ENCODE assay signal across 8 cellular contexts in genomic region chr2:32946314-32947075, GRCh38. TPM values are rescaled to one million over a fixed set of nuclear protein-coding genes. Genes with fewer than 3 reads are reported as not detected.
DNase-seq lines count a peak whose midpoint lies in the region; ATAC-seq and TF ChIP-seq lines count a peak whose summit lies in the region.

LTBP1 (plus strand) TSS chr2:32946953; CDS start chr2:32947325, 372 bp downstream.

- WGBS in neuronal stem cell (ENCODE audit: extremely low coverage in 2 of 2, insufficient read length in 2 of 2, insufficient replicate concordance in 1 of 2), 2 donors: no CpG with 5 or more reads among the region's 68 CpGs

- peak; percentile 20 for DNase-seq in CMK (ENCODE audit: low read depth)
- peak; percentile 53 for DNase-seq in Panc1 (ENCODE audit: low read depth, low spot score)
- peak; percentile 15 for DNase-seq in activated gamma-delta T cell treated with Interleukin-2 at 50 U/mL for 16 hours
- DNase-seq in germinal center (ENCODE audit: low spot score): peak; percentile 87
- peak; percentile 61 for DNase-seq in neuronal stem cell (ENCODE audit: low spot score)
- no peak for DNase-seq in thoracic aorta (ENCODE audit: low spot score)

- H3K4me2 ChIP-seq in neuronal stem cell (ENCODE audit: insufficient read depth, low read length, poor library complexity, severe bottlenecking): peak within 1 kb of the TSS; percentile 95

- H2AK5ac ChIP-seq in neuronal stem cell (ENCODE audit: low read depth, low read length): peak within 1 kb of the TSS; percentile 56

- no peak within 1 kb of the TSS for H3K4ac ChIP-seq in neuronal stem cell (ENCODE audit: low read length)

- CTCF ChIA-PET in Panc1 (lab: Charles Lee): no interaction called here

- in situ Hi-C loops in Panc1 (cut with HindIII; ENCODE audit: low pct_unique_long_range_greater_than_20kb, low sequenced_read_pairs): loop anchor here (10.0 kb wide), 1 partner anchor 428 kb away; no protein-coding TSS in a partner anchor

- peak within 1 kb of the TSS; percentile 92 for H3K9ac ChIP-seq in neuronal stem cell (ENCODE audit: low read depth, low read length, poor library complexity)

- peak within 1 kb of the TSS; percentile 60 to 70 for H3K4me3 ChIP-seq in Panc1 (ENCODE audit: low read depth in 2 of 2, low read length in 2 of 2)
- H3K4me3 ChIP-seq in neuronal stem cell (ENCODE audit: low read length in 2 of 2): peak within 1 kb of the TSS; percentile 68 to 95
- H3K4me3 ChIP-seq in thoracic aorta: peak within 1 kb of the TSS; percentile 93

- no peaks in the 10 kb centered on the region for H3K79me1 ChIP-seq in neuronal stem cell (ENCODE audit: low read depth, low read length)

- no peak within 1 kb of the TSS for H2BK15ac ChIP-seq in neuronal stem cell (ENCODE audit: low read length)

- intact Hi-C loops in Panc1 (cut with micrococcal nuclease; ENCODE audit: unreplicated experiment): loop anchor here (1.0 to 10.0 kb wide), 2 partner anchors 174 to 428 kb away; no protein-coding TSS in a partner anchor

- POLR2A ChIA-PET in Panc1 (lab: Charles Lee): no interaction called here

- no peak within 1 kb of the TSS for H4K8ac ChIP-seq in neuronal stem cell (ENCODE audit: low read depth, low read length)

- no peak within 1 kb of the TSS for H4K91ac ChIP-seq in neuronal stem cell (ENCODE audit: low read depth, low read length, poor library complexity)

- ATAC-seq in GM19397 (IDR thresholded peaks at IDR 0.05; ENCODE audit: unreplicated experiment) (peak; percentile 70), HG03520 (IDR thresholded peaks at IDR 0.05; ENCODE audit: unreplicated experiment) (peak; percentile 56), Panc1 (peak; percentile 93), thoracic aorta (ENCODE audit: insufficient number of reproducible peaks, low FRiP score, low read depth) (peak; percentile 74)

- peak within 1 kb of the TSS; percentile 94 for H2BK5ac ChIP-seq in neuronal stem cell (ENCODE audit: low read length)

- BruUV-seq in Panc1 (replicated peaks; lab: Mats Ljungman, UMichigan): no TSS peak

- peak within 1 kb of the TSS; percentile 15 for H3K14ac ChIP-seq in neuronal stem cell (ENCODE audit: low read length)

- H3K27ac ChIP-seq in Panc1 (ENCODE audit: low read length) (no peak within 1 kb of the TSS), neuronal stem cell (replicated peaks; ENCODE audit: low read length) (peak within 1 kb of the TSS; percentile 75), thoracic aorta (peak within 1 kb of the TSS; percentile 46 to 79)

- H3K9me3 ChIP-seq in Panc1 (ENCODE audit: control insufficient read depth, insufficient read depth, low read depth, low read length): no peaks in the 10 kb centered on the region
- H3K9me3 ChIP-seq in neuronal stem cell (replicated peaks in 1 of 2; ENCODE audit: control insufficient read depth in 2 of 2, insufficient read depth in 1 of 2, low read depth in 1 of 2, low read length in 2 of 2): peaks cover 0 to 7% of the 10 kb centered on the region in 2 donors
- no peaks in the 10 kb centered on the region for H3K9me3 ChIP-seq in thoracic aorta

- no peak within 1 kb of the TSS for H2BK12ac ChIP-seq in neuronal stem cell (ENCODE audit: low read length)

- H3K27me3 ChIP-seq in Panc1 (ENCODE audit: control insufficient read depth, insufficient read depth, low read length): no peaks in the 10 kb centered on the region
- H3K27me3 ChIP-seq in neuronal stem cell (ENCODE audit: control insufficient read depth in 3 of 3, insufficient read depth in 3 of 3, low read depth in 1 of 3, low read length in 3 of 3): no peaks in the 10 kb centered on the region
- no peaks in the 10 kb centered on the region for H3K27me3 ChIP-seq in thoracic aorta (replicated peaks; ENCODE audit: insufficient read depth)

- peak within 1 kb of the TSS; percentile 88 for H2BK120ac ChIP-seq in neuronal stem cell (ENCODE audit: low read depth, low read length)

- H3K4me1 ChIP-seq in Panc1 (ENCODE audit: control insufficient read depth, insufficient read depth, low read length) (no peaks in the 10 kb centered on the region), neuronal stem cell (ENCODE audit: control insufficient read depth in 2 of 2, insufficient read depth in 1 of 2, low read depth in 1 of 2, low read length in 2 of 2) (peaks cover 2 to 7% of the 10 kb centered on the region in 2 donors), thoracic aorta (ENCODE audit: control insufficient read depth in 1 of 2, low read depth in 2 of 2) (peaks cover 0 to 5% of the 10 kb centered on the region in 2 donors)

- H3K36me3 ChIP-seq in Panc1 (ENCODE audit: control insufficient read depth, insufficient read depth, low read length) (no peaks in the 10 kb centered on the region), neuronal stem cell (replicated peaks in 1 of 2; ENCODE audit: control insufficient read depth in 2 of 2, insufficient read depth in 2 of 2, low read length in 2 of 2) (peaks cover 0 to 4% of the 10 kb centered on the region in 2 donors), thoracic aorta (no peaks in the 10 kb centered on the region)

- peak within 1 kb of the TSS; percentile 56 for H3K23ac ChIP-seq in neuronal stem cell (ENCODE audit: low read depth, low read length, poor library complexity)

- TF ChIP-seq CTCF in Panc1 (IDR thresholded peaks at IDR 0.05): peak; percentile 97
- TF ChIP-seq CTCF in thoracic aorta (IDR thresholded peaks at IDR 0.05): peak; percentile 69

- peak within 1 kb of the TSS; percentile 99 for H2AFZ ChIP-seq in neuronal stem cell (ENCODE audit: low read length)

- peak within 1 kb of the TSS; percentile 98 for H3K18ac ChIP-seq in neuronal stem cell (ENCODE audit: low read length)

RNA-seq across cellular contexts. Expression of gene LTBP1, which starts in this region (rescaled TPM):
- 12.5 TPM for total RNA-seq in Panc1 (2021; ENCODE audit: unreplicated experiment)
- 12.0 TPM for polyA plus RNA-seq in Panc1 (2012; ENCODE audit: insufficient read length)
- polyA plus RNA-seq in neuronal stem cell (2013, experiment 1 of 2): 48.3 TPM
- 50.3 TPM for polyA plus RNA-seq in neuronal stem cell (2013, experiment 2 of 2)
- total RNA-seq in thoracic aorta: 100 to 1,000 TPM; 584 to 786 TPM

Comparison
In these comparisons a context has a peak if more than half of its experiments do, and no peak if none do; other contexts are left out.
1. RNA of gene LTBP1 (total RNA-seq): 584 to 786 TPM in thoracic aorta; 12.5 TPM in Panc1 (single experiment); every median in the first group is over 10 times any median in the second.
2. Peak in every context shown above with its lines, with median percentiles within 50 percentile points of each other: ATAC-seq and H3K4me3 ChIP-seq.